24 cellular contexts compared by ENCODE assay signal in genomic region chrX:130245441-130245840, GRCh38. TPM values are rescaled to one million over a fixed set of nuclear protein-coding genes. Genes with fewer than 3 reads are reported as not detected.
DNase-seq lines count a peak whose midpoint lies in the region; ATAC-seq and TF ChIP-seq lines count a peak whose summit lies in the region.
"Had no signal": no experiment of that assay in that cellular context is flagged by ENCODE, and none has a peak within 500 bp of the region (broad histone marks: within the 10 kb centered on the region; RNA-seq: fewer than 3 reads in every experiment).

No MANE protein-coding gene starts in this region.

- H2AK5ac ChIP-seq in IMR-90 (ENCODE audit: low read depth, low read length), result no peak overlapping the region

- no peak overlapping the region for H3K23ac ChIP-seq in IMR-90 (ENCODE audit: low read depth, low read length)

- H3K9ac ChIP-seq in IMR-90 (ENCODE audit: low read depth, low read length), result no peak overlapping the region

- H4K5ac ChIP-seq in IMR-90 (ENCODE audit: low read depth, low read length), result no peak overlapping the region

- H3K18ac ChIP-seq in IMR-90 (ENCODE audit: low read depth, low read length), result no peak overlapping the region

- dilution Hi-C loops in IMR-90 (cut with HindIII; ENCODE audit: low sequenced_read_pairs, unreplicated experiment), result no loop called here

- no peaks in the 10 kb centered on the region for H3K9me3 ChIP-seq in IMR-90 (ENCODE audit: control insufficient read depth, insufficient read depth, low read length)
- H3K9me3 ChIP-seq: esophagus squamous epithelium, mucosa of descending colon, upper lobe of right lung had no signal

- intact Hi-C loops in IMR-90 (cut with micrococcal nuclease), result no loop called here

- DNase-seq in AG08395 (ENCODE audit: low spot score) (peak; percentile 72), IMR-90 (peak; percentile 78), chondrocyte (ENCODE audit: low spot score) (no peak), iris pigment epithelial cell (ENCODE audit: low read depth) (peak; percentile 76), COR-L47 (lab: John Stamatoyannopoulos, UW) (no peak), SIG-M5 (lab: John Stamatoyannopoulos, UW) (no peak), A172 (ENCODE audit: low spot score) (no peak)
- DNase-seq: activated CD4-positive, alpha-beta memory T cell treated with anti-CD3 and anti-CD28 coated beads for 36 hours; activated naive CD4-positive, alpha-beta T cell treated with anti-CD3 and anti-CD28 coated beads, Interleukin-2, amount 50 U/mL, for 16 hours; activated T-cell treated with anti-CD3 and anti-CD28 coated beads, Interleukin-2, amount 50 U/mL, for 4 hours; esophagus squamous epithelium; Kasumi-1; left colon; mucosa of descending colon; NCI-H1436; NCI-H2171; nucleus accumbens; SHP77; stimulated activated naive CD8-positive, alpha-beta T cell treated with anti-CD3 and anti-CD28 coated beads, Interleukin-15, amount 100 ng/mL, for 72 hours; upper lobe of right lung; WERI-Rb-1 had no signal

- peaks cover 0 to 6% of the 10 kb centered on the region in 2 experiments; a peak in 2 of 4 replicates for H3K79me1 ChIP-seq in IMR-90 (ENCODE audit: low read depth in 1 of 2, low read length in 2 of 2)

- H3K56ac ChIP-seq in IMR-90 (ENCODE audit: extremely low read depth, insufficient read depth, low read length), result no peak overlapping the region

- H3K27ac ChIP-seq in IMR-90 (ENCODE audit: insufficient read depth, low read length), result peak overlapping the region; percentile 82; the same call in 1 of the 2 replicates
- H3K27ac ChIP-seq: esophagus squamous epithelium, upper lobe of right lung, WERI-Rb-1 had no signal

- H2AFZ ChIP-seq in IMR-90 (replicated peaks; ENCODE audit: low read length, poor library complexity), result no peak overlapping the region

- peak overlapping the region; percentile 17; the same call in 1 of the 2 replicates for H3K4me2 ChIP-seq in IMR-90 (ENCODE audit: low read depth, low read length)

- in situ Hi-C loops in IMR-90 (cut with MboI; ENCODE audit: low sequenced_read_pairs), result no loop called here

- no peak overlapping the region for H3K4ac ChIP-seq in IMR-90 (ENCODE audit: low read depth, low read length)

- no peak for TF ChIP-seq POLR2A in IMR-90 (IDR thresholded peaks at IDR 0.05; ENCODE audit: low read depth, low read length)

- peaks cover 2% of the 10 kb centered on the region for H3K36me3 Mint-ChIP-seq in chondrocyte (ENCODE audit: low read depth)

- H2BK20ac ChIP-seq in IMR-90 (ENCODE audit: low read depth, low read length), result no peak overlapping the region

- peaks cover 4% of the 10 kb centered on the region; the same call in 1 of the 2 replicates for H3K9me1 ChIP-seq in IMR-90 (ENCODE audit: insufficient read depth, low read length)

- H4K8ac ChIP-seq in IMR-90 (ENCODE audit: low read depth in 2 of 2, low read length in 2 of 2), result no peak overlapping the region

- no peaks in the 10 kb centered on the region for H3K27me3 ChIP-seq in IMR-90 (ENCODE audit: control insufficient read depth, insufficient read depth, low read length)
- H3K27me3 ChIP-seq: esophagus squamous epithelium, upper lobe of right lung had no signal

- peak overlapping the region; percentile 85 for H3K27ac Mint-ChIP-seq in chondrocyte (ENCODE audit: unreplicated experiment)
- H3K27ac Mint-ChIP-seq: activated CD4-positive, alpha-beta memory T cell treated with anti-CD3 and anti-CD28 coated beads for 36 hours; stimulated activated naive CD8-positive, alpha-beta T cell treated with anti-CD3 and anti-CD28 coated beads, Interleukin-15, amount 100 ng/mL, for 72 hours; T-helper 1 cell treated with Interleukin-12 subunit alpha and Interleukin-12 subunit beta and Interleukin-4 antibody, amounts not matched to agents 30 μg/mL and 1 μg/mL, for 36 hours had no signal

- no peak overlapping the region for H3K4me3 Mint-ChIP-seq in chondrocyte (ENCODE audit: unreplicated experiment)
- H3K4me3 Mint-ChIP-seq: activated CD4-positive, alpha-beta memory T cell treated with anti-CD3 and anti-CD28 coated beads for 36 hours; activated T-cell treated with anti-CD3 and anti-CD28 coated beads, Interleukin-2, amount 50 U/mL, for 4 hours; stimulated activated naive CD8-positive, alpha-beta T cell treated with anti-CD3 and anti-CD28 coated beads, Interleukin-15, amount 100 ng/mL, for 72 hours; T-helper 1 cell treated with Interleukin-12 subunit alpha and Interleukin-12 subunit beta and Interleukin-4 antibody, amounts not matched to agents 30 μg/mL and 1 μg/mL, for 36 hours had no signal

- peak overlapping the region; percentile 41 for H2BK5ac ChIP-seq in IMR-90 (ENCODE audit: low read depth, low read length, poor library complexity, severe bottlenecking)

- no peak overlapping the region for H3K14ac ChIP-seq in IMR-90 (replicated peaks; ENCODE audit: low read depth, low read length)

- H2BK120ac ChIP-seq in IMR-90 (ENCODE audit: low read depth, low read length), result no peak overlapping the region

- ATAC-seq in IMR-90 (ENCODE audit: low read depth), result peak; percentile 79
- no peak for ATAC-seq in HG02763 (IDR thresholded peaks at IDR 0.05; ENCODE audit: unreplicated experiment)
- ATAC-seq: activated T-cell treated with anti-CD3 and anti-CD28 coated beads, Interleukin-2, amount 50 U/mL, for 4 hours; left colon; mucosa of descending colon; sciatic nerve; stimulated activated naive CD8-positive, alpha-beta T cell treated with anti-CD3 and anti-CD28 coated beads, Interleukin-15, amount 100 ng/mL, for 72 hours; upper lobe of right lung had no signal

- H3K27me3 Mint-ChIP-seq in chondrocyte (ENCODE audit: low read depth), result no peaks in the 10 kb centered on the region
- H3K27me3 Mint-ChIP-seq: activated CD4-positive, alpha-beta memory T cell treated with anti-CD3 and anti-CD28 coated beads for 36 hours; stimulated activated naive CD8-positive, alpha-beta T cell treated with anti-CD3 and anti-CD28 coated beads, Interleukin-15, amount 100 ng/mL, for 72 hours had no signal

- H3K36me3 ChIP-seq in IMR-90 (ENCODE audit: control insufficient read depth, insufficient read depth, low read length), result peaks cover 5% of the 10 kb centered on the region; the same call in 1 of the 2 replicates

- BruUV-seq in IMR-90 (replicated peaks; lab: Mats Ljungman, UMichigan), result no TSS peak

- POLR2A ChIA-PET in IMR-90 (lab: Charles Lee; ENCODE audit: unreplicated experiment), result no interaction called here

- peaks cover 20% of the 10 kb centered on the region for H3K4me1 Mint-ChIP-seq in chondrocyte (ENCODE audit: low read depth)

- no peaks in the 10 kb centered on the region for H3K9me3 Mint-ChIP-seq in chondrocyte (ENCODE audit: low read depth)
- H3K9me3 Mint-ChIP-seq: activated CD4-positive, alpha-beta memory T cell treated with anti-CD3 and anti-CD28 coated beads for 36 hours; activated T-cell treated with anti-CD3 and anti-CD28 coated beads, Interleukin-2, amount 50 U/mL, for 4 hours; stimulated activated naive CD8-positive, alpha-beta T cell treated with anti-CD3 and anti-CD28 coated beads, Interleukin-15, amount 100 ng/mL, for 72 hours; T-helper 1 cell treated with Interleukin-12 subunit alpha and Interleukin-12 subunit beta and Interleukin-4 antibody, amounts not matched to agents 30 μg/mL and 1 μg/mL, for 36 hours had no signal

- TF ChIP-seq CTCF in IMR-90 (conservative IDR thresholded peaks at IDR 0.05; ENCODE audit: low read depth, low read length), result no peak
- no peak for TF ChIP-seq CTCF in chondrocyte (IDR thresholded peaks at IDR 0.05)

- no peak for TF ChIP-seq RAD21 in IMR-90 (IDR thresholded peaks at IDR 0.05; ENCODE audit: low read length)

- no peak overlapping the region for H2AK9ac ChIP-seq in IMR-90 (replicated peaks; ENCODE audit: low read depth, low read length, poor library complexity)

- CTCF ChIA-PET in IMR-90 (lab: Yijun Ruan, JAX), result interaction anchor here (1.4 kb wide), 1 partner anchor 14 kb away, joined by 3 read pairs; no protein-coding TSS in a partner anchor

- H4K20me1 ChIP-seq in IMR-90 (ENCODE audit: insufficient read depth, low read length), result no peaks in the 10 kb centered on the region

- H4K91ac ChIP-seq in IMR-90 (ENCODE audit: insufficient read depth, low read depth, low read length), result no peak overlapping the region

- no peaks in the 10 kb centered on the region for H3K4me1 ChIP-seq in IMR-90 (ENCODE audit: control insufficient read depth, insufficient read depth, low read length)
- H3K4me1 ChIP-seq: upper lobe of right lung had no signal

- H2BK15ac ChIP-seq in IMR-90 (ENCODE audit: low read depth, low read length), result no peak overlapping the region

- no peak overlapping the region for H3K4me3 ChIP-seq in IMR-90 (ENCODE audit: insufficient read depth, low read depth, low read length)
- H3K4me3 ChIP-seq: esophagus squamous epithelium, mucosa of descending colon, upper lobe of right lung had no signal

TF ChIP-seq in IMR-90, 13 proteins besides CTCF, POLR2A, EP300 and RAD21 (continues in another document):
- TF ChIP-seq MXI1 (IDR thresholded peaks at IDR 0.05; ENCODE audit: borderline replicate concordance, low read depth, low read length) (no peak), BHLHE40 (IDR thresholded peaks at IDR 0.05; ENCODE audit: low read depth, low read length) (no peak), SMC3 (IDR thresholded peaks at IDR 0.05; ENCODE audit: low read depth, low read length) (no peak), CHD1 (IDR thresholded peaks at IDR 0.05; ENCODE audit: low read depth, low read length) (no peak), ELK1 (IDR thresholded peaks at IDR 0.05; ENCODE audit: borderline replicate concordance, low read depth, low read length) (no peak), MAFK (IDR thresholded peaks at IDR 0.05; ENCODE audit: low read depth, low read length) (no peak)

RNA-seq across cellular contexts. Expression of gene ZNF280C, which starts 23.3 kb away (rescaled TPM):
- total RNA-seq in IMR-90 (2012; rRNA removed) (4.5 and 6.1 TPM in 2 replicates), chondrocyte (3.4 to 5.6 TPM (median 3.4 TPM) in 3 replicates)
- 2.3 and 3.1 TPM in 2 replicates for polyA plus RNA-seq in IMR-90 (2012; rRNA removed)
- 0.40 and 0.51 TPM in 2 replicates for polyA plus RNA-seq in IMR-90 (2012; cell fraction: cytosol; rRNA removed)
- polyA plus RNA-seq in IMR-90 (2012; cell fraction: nucleus; rRNA removed; ENCODE audit: low replicate concordance), result 1.5 and 7.3 TPM in 2 replicates
- 3.3 and 4.6 TPM in 2 replicates for total RNA-seq in A172 (2014; rRNA removed; shearing (Covaris generic))

Comparison
In these comparisons a context has a peak if more than half of its experiments do, and no peak if none do; other contexts are left out.
1. DNase-seq: peak in AG08395 (single experiment), IMR-90 (single experiment) and iris pigment epithelial cell (single experiment); none in chondrocyte (single experiment), COR-L47 (single experiment), SIG-M5 (single experiment) and A172 (single experiment).